In genomic region chr11:80083561-80083960, GRCh38 we compare ENCODE assay signal across 21 cellular contexts.
A peak's percentile ranks its signal among the peaks of the same experiment; 100 is the strongest.
DNase-seq lines count a peak whose midpoint lies in the region; ATAC-seq, FAIRE-seq and TF ChIP-seq lines count a peak whose summit lies in the region.
"Had no signal": no experiment of that assay in that cellular context is flagged by ENCODE, and none has a peak within 500 bp of the region (broad histone marks: within the 10 kb centered on the region; RNA-seq: fewer than 3 reads in every experiment).

No MANE protein-coding gene starts in this region.

- WGBS in IMR-90 (ENCODE audit: extremely low coverage in 2 of 2, insufficient read length in 1 of 2), 2 experiments = no CpG with 5 or more reads among the region's 2 CpGs
- 84% methylated on average over 2 of the region's 2 CpGs for WGBS in hepatocyte (ENCODE audit: low lambda C conversion rate, missing lambda C conversion rate)
- 42 to 60% (median 48%) methylated on average over 2 of the region's 2 CpGs for WGBS in small intestine, 3 donors
- 7 to 11% methylated on average over 2 of the region's 2 CpGs for WGBS in GM23248 (ENCODE audit: low coverage in 1 of 2, low lambda C conversion rate in 2 of 2, missing lambda C conversion rate in 2 of 2), 2 experiments

- H3K27ac ChIP-seq in IMR-90 (ENCODE audit: insufficient read depth, low read length) (no peak overlapping the region), PC-9 (no peak overlapping the region), hepatocyte (no peak overlapping the region), small intestine (ENCODE audit: low read depth in 1 of 2, low read length in 1 of 2) (no peak overlapping the region), GM23248 (no peak overlapping the region)
- H3K27ac ChIP-seq: parathyroid adenoma, tibial artery had no signal

- no peak overlapping the region for H3K23ac ChIP-seq in IMR-90 (ENCODE audit: low read depth, low read length)

- DNase-seq in IMR-90 (no peak), PC-9 (peak; percentile 78 to 81), hepatocyte (ENCODE audit: low spot score) (peak; percentile 20), small intestine (peak; percentile 31), GM23248 (no peak)
- DNase-seq: activated CD4-positive, alpha-beta memory T cell treated with anti-CD3 and anti-CD28 coated beads for 36 hours; AML-193; amniotic stem cell; central memory CD4-positive, alpha-beta T cell; erythroblast; KG1; naive thymus-derived CD4-positive, alpha-beta T cell; NCI-H2029 treated with DMSO at 0.1 percent for 48 hours; NCI-H510A; stimulated activated CD4-positive, alpha-beta T cell treated with anti-CD3 and anti-CD28 coated beads, Interleukin-1b, Interleukin-23, amount 100 ng/mL, for 48 hours; stimulated activated naive CD8-positive, alpha-beta T cell treated with anti-CD3 and anti-CD28 coated beads, Interleukin-15, Interleukin-2, amounts not matched to agents 100 U/mL and 50 U/mL, for 24 hours; tibial artery had no signal

- BruUV-seq in IMR-90 (replicated peaks; lab: Mats Ljungman, UMichigan) (no TSS peak), PC-9 (replicated peaks; lab: Mats Ljungman, UMichigan) (no TSS peak)

- no peak overlapping the region for H4K91ac ChIP-seq in IMR-90 (ENCODE audit: insufficient read depth, low read depth, low read length)

- in situ Hi-C loops in IMR-90 (cut with MboI; ENCODE audit: low sequenced_read_pairs) (no loop called here), GM23248 (cut with MboI) (no loop called here)

- H3K4me3 ChIP-seq in IMR-90 (ENCODE audit: insufficient read depth, low read depth, low read length) (no peak overlapping the region), PC-9 (no peak overlapping the region), hepatocyte (no peak overlapping the region), small intestine (ENCODE audit: low read depth in 1 of 2, low read length in 2 of 2) (no peak overlapping the region), GM23248 (no peak overlapping the region)
- H3K4me3 ChIP-seq: tibial artery had no signal

- no peak overlapping the region for H2BK5ac ChIP-seq in IMR-90 (ENCODE audit: low read depth, low read length, poor library complexity, severe bottlenecking)

- H2BK120ac ChIP-seq in IMR-90 (ENCODE audit: low read depth, low read length) = no peak overlapping the region

- FAIRE-seq in small intestine (lab: Jason Lieb, UNC) = no peak

- no peak for TF ChIP-seq POLR2A in IMR-90 (IDR thresholded peaks at IDR 0.05; ENCODE audit: low read depth, low read length)

- no peak for TF ChIP-seq RAD21 in IMR-90 (IDR thresholded peaks at IDR 0.05; ENCODE audit: low read length)

- no peak overlapping the region for H3K14ac ChIP-seq in IMR-90 (replicated peaks; ENCODE audit: low read depth, low read length)

- POLR2A ChIA-PET in IMR-90 (lab: Charles Lee; ENCODE audit: unreplicated experiment) (no interaction called here), PC-9 (lab: Charles Lee; ENCODE audit: unreplicated experiment) (interaction anchor here (0.6 to 0.7 kb wide), 5 partner anchors 16 to 1510 kb away, joined by 3 to 6 read pairs (median 5); no protein-coding TSS in a partner anchor)

- H3K36me3 ChIP-seq in IMR-90 (ENCODE audit: control insufficient read depth, insufficient read depth, low read length) = no peaks in the 10 kb centered on the region
- no peaks in the 10 kb centered on the region for H3K36me3 ChIP-seq in PC-9 (ENCODE audit: low read depth)
- H3K36me3 ChIP-seq in hepatocyte (replicated peaks; ENCODE audit: insufficient read depth, low read depth) = no peaks in the 10 kb centered on the region
- no peaks in the 10 kb centered on the region for H3K36me3 ChIP-seq in small intestine (ENCODE audit: control insufficient read depth in 2 of 2, insufficient read depth in 2 of 2, low read length in 2 of 2)
- H3K36me3 ChIP-seq in GM23248 (ENCODE audit: low read depth) = no peaks in the 10 kb centered on the region
- H3K36me3 ChIP-seq: tibial artery had no signal

- no peak overlapping the region for H3K4ac ChIP-seq in IMR-90 (ENCODE audit: low read depth, low read length)

- ATAC-seq in IMR-90 (ENCODE audit: low read depth) (no peak), HG03039 (IDR thresholded peaks at IDR 0.05; ENCODE audit: unreplicated experiment) (no peak), GM19324 (IDR thresholded peaks at IDR 0.05; ENCODE audit: low FRiP score, unreplicated experiment) (no peak)
- ATAC-seq: HCT116; naive thymus-derived CD4-positive, alpha-beta T cell; stimulated activated naive CD8-positive, alpha-beta T cell treated with anti-CD3 and anti-CD28 coated beads, Interleukin-15, Interleukin-2, amounts not matched to agents 100 U/mL and 50 U/mL, for 24 hours had no signal

- H2AK5ac ChIP-seq in IMR-90 (ENCODE audit: low read depth, low read length) = no peak overlapping the region

- no peak overlapping the region for H3K56ac ChIP-seq in IMR-90 (ENCODE audit: extremely low read depth, insufficient read depth, low read length)

- H2AFZ ChIP-seq in IMR-90 (replicated peaks; ENCODE audit: low read length, poor library complexity) = no peak overlapping the region
- no peak overlapping the region for H2AFZ ChIP-seq in PC-9
- no peak overlapping the region for H2AFZ ChIP-seq in hepatocyte
- no peak overlapping the region for H2AFZ ChIP-seq in GM23248
- H2AFZ ChIP-seq: parathyroid adenoma had no signal

- H3K9me3 ChIP-seq in IMR-90 (ENCODE audit: control insufficient read depth, insufficient read depth, low read length) (no peaks in the 10 kb centered on the region), PC-9 (ENCODE audit: insufficient read depth, low read depth) (no peaks in the 10 kb centered on the region), hepatocyte (ENCODE audit: low read depth) (no peaks in the 10 kb centered on the region), small intestine (ENCODE audit: control insufficient read depth, low read depth) (no peaks in the 10 kb centered on the region), GM23248 (ENCODE audit: low read depth) (no peaks in the 10 kb centered on the region)
- H3K9me3 ChIP-seq: tibial artery had no signal

- no peaks in the 10 kb centered on the region for H3F3A ChIP-seq in PC-9 (ENCODE audit: insufficient read depth, low read depth)
- no peaks in the 10 kb centered on the region for H3F3A ChIP-seq in GM23248 (ENCODE audit: insufficient read depth)

- H4K5ac ChIP-seq in IMR-90 (ENCODE audit: low read depth, low read length) = no peak overlapping the region

- H3K79me2 ChIP-seq in PC-9 (ENCODE audit: low read depth) = no peaks in the 10 kb centered on the region
- no peaks in the 10 kb centered on the region for H3K79me2 ChIP-seq in hepatocyte
- H3K79me2 ChIP-seq in GM23248 (ENCODE audit: insufficient read depth) = no peaks in the 10 kb centered on the region
- H3K79me2 ChIP-seq: parathyroid adenoma had no signal

- no peaks in the 10 kb centered on the region for H3K9me1 ChIP-seq in IMR-90 (ENCODE audit: insufficient read depth, low read length)

- H3K9me2 ChIP-seq in PC-9 (ENCODE audit: insufficient read depth) (no peaks in the 10 kb centered on the region), hepatocyte (replicated peaks; ENCODE audit: insufficient read depth) (no peaks in the 10 kb centered on the region), GM23248 (ENCODE audit: insufficient read depth) (no peaks in the 10 kb centered on the region)

- H4K8ac ChIP-seq in IMR-90 (ENCODE audit: low read depth in 2 of 2, low read length in 2 of 2) = no peak overlapping the region

- no peak for TF ChIP-seq CTCF in IMR-90 (conservative IDR thresholded peaks at IDR 0.05; ENCODE audit: low read depth, low read length)
- no peak for TF ChIP-seq CTCF in PC-9 (conservative IDR thresholded peaks at IDR 0.05)
- TF ChIP-seq CTCF in hepatocyte (IDR thresholded peaks at IDR 0.05; ENCODE audit: poor library complexity) = no peak

- H2AK9ac ChIP-seq in IMR-90 (replicated peaks; ENCODE audit: low read depth, low read length, poor library complexity) = peak overlapping the region; percentile 50

- intact Hi-C loops in IMR-90 (cut with micrococcal nuclease) = no loop called here
- intact Hi-C loops in PC-9 (cut with micrococcal nuclease; ENCODE audit: unreplicated experiment) = loop anchor here (1.0 to 5.0 kb wide), 3 partner anchors 13 to 215 kb away; no protein-coding TSS in a partner anchor

- dilution Hi-C loops in IMR-90 (cut with HindIII; ENCODE audit: low sequenced_read_pairs, unreplicated experiment) = no loop called here

- no peak overlapping the region for H3K18ac ChIP-seq in IMR-90 (ENCODE audit: low read depth, low read length)

- H3K9ac ChIP-seq in IMR-90 (ENCODE audit: low read depth, low read length) (no peak overlapping the region), GM23248 (no peak overlapping the region)
- H3K9ac ChIP-seq: parathyroid adenoma had no signal

- H2BK15ac ChIP-seq in IMR-90 (ENCODE audit: low read depth, low read length) = no peak overlapping the region

- CTCF ChIA-PET in IMR-90 (lab: Yijun Ruan, JAX) = no interaction called here
- CTCF ChIA-PET in PC-9 (lab: Charles Lee) = interaction anchor here (0.5 to 1.0 kb wide), 2 partner anchors 54 to 85 kb away, joined by 3 read pairs; no protein-coding TSS in a partner anchor

- H3K27me3 ChIP-seq in IMR-90 (ENCODE audit: control insufficient read depth, insufficient read depth, low read length) (peaks cover 4% of the 10 kb centered on the region), PC-9 (ENCODE audit: insufficient read depth, low read depth) (no peaks in the 10 kb centered on the region), hepatocyte (no peaks in the 10 kb centered on the region), small intestine (ENCODE audit: control insufficient read depth in 2 of 2, insufficient read depth in 2 of 2, low read length in 2 of 2) (no peaks in the 10 kb centered on the region), GM23248 (replicated peaks; ENCODE audit: insufficient read depth) (no peaks in the 10 kb centered on the region)
- H3K27me3 ChIP-seq: tibial artery had no signal

- H4K20me1 ChIP-seq in IMR-90 (ENCODE audit: insufficient read depth, low read length) (no peaks in the 10 kb centered on the region), PC-9 (ENCODE audit: insufficient read depth) (peaks cover 4% of the 10 kb centered on the region; the same call in 1 of the 2 replicates), hepatocyte (ENCODE audit: insufficient read depth, poor library complexity, severe bottlenecking) (no peaks in the 10 kb centered on the region), GM23248 (ENCODE audit: insufficient read depth) (no peaks in the 10 kb centered on the region)

- H3K4me2 ChIP-seq in IMR-90 (ENCODE audit: low read depth, low read length) = no peak overlapping the region
- peak overlapping the region; percentile 1; the same call in 1 of the 2 replicates for H3K4me2 ChIP-seq in PC-9
- no peak overlapping the region for H3K4me2 ChIP-seq in hepatocyte
- no peak overlapping the region for H3K4me2 ChIP-seq in GM23248 (ENCODE audit: unreplicated experiment)

- H3K79me1 ChIP-seq in IMR-90 (ENCODE audit: low read depth in 1 of 2, low read length in 2 of 2) = no peaks in the 10 kb centered on the region

- H3K4me1 ChIP-seq in IMR-90 (ENCODE audit: control insufficient read depth, insufficient read depth, low read length) (peaks cover 2% of the 10 kb centered on the region; the same call in 1 of the 2 replicates), PC-9 (replicated peaks; ENCODE audit: insufficient read depth) (0 out of 2 replicates have a peak, but pooled peaks cover 7% of the 10 kb centered on the region), hepatocyte (ENCODE audit: insufficient read depth) (no peaks in the 10 kb centered on the region), small intestine (ENCODE audit: control insufficient read depth in 2 of 2, insufficient read depth in 1 of 2, low read depth in 1 of 2, low read length in 1 of 2) (no peaks in the 10 kb centered on the region), GM23248 (ENCODE audit: insufficient read depth) (no peaks in the 10 kb centered on the region)
- H3K4me1 ChIP-seq: parathyroid adenoma, tibial artery had no signal

- H2BK20ac ChIP-seq in IMR-90 (ENCODE audit: low read depth, low read length) = no peak overlapping the region

Comparison
In these comparisons a context has a peak if more than half of its experiments do, and no peak if none do; other contexts are left out.
1. DNase-seq: peak in PC-9 (2 of 2), hepatocyte (single experiment) and small intestine (single experiment); none in IMR-90 (single experiment) and GM23248 (single experiment).